Comparison of ENCODE assay signal across 8 cellular contexts in genomic region chr6:30488697-30489080, GRCh38. TPM values are rescaled to one million over a fixed set of nuclear protein-coding genes. Genes with fewer than 3 reads are reported as not detected.
DNase-seq lines count a peak whose midpoint lies in the region; ATAC-seq, FAIRE-seq and TF ChIP-seq lines count a peak whose summit lies in the region.
"Not testable (repeated sequence)": the region's sequence is repeated elsewhere in the genome, so short reads cannot be mapped to it uniquely, and the experiment has no call there.

No MANE protein-coding gene starts in this region.

- POLR2A ChIA-PET in IMR-90 (lab: Charles Lee; ENCODE audit: unreplicated experiment); endothelial cell of umbilical vein (lab: Charles Lee): not testable (repeated sequence)

- H2BK5ac ChIP-seq in IMR-90 (ENCODE audit: low read depth, low read length, poor library complexity, severe bottlenecking), result peak overlapping the region; percentile 73
- H2BK5ac ChIP-seq in neuronal stem cell (ENCODE audit: low read length), result not testable (repeated sequence)

- H3K9ac ChIP-seq in BLaER1 treated with 17β-estradiol and CSF1 and Interleukin-3, amounts not matched to agents 10 nM and 100 nM, result peak overlapping the region; percentile 93 to 100 (median 99); a peak in 18 of 22 replicates
- H3K9ac ChIP-seq in IMR-90 (ENCODE audit: low read depth, low read length); endothelial cell of umbilical vein (replicated peaks; ENCODE audit: extremely low read depth, insufficient read depth, low read length); neuronal stem cell (ENCODE audit: low read depth, low read length, poor library complexity); stomach smooth muscle (ENCODE audit: low read length in 2 of 2): not testable (repeated sequence)
- peak overlapping the region in 1 of 2 donors; percentile 94 for H3K9ac ChIP-seq in kidney (ENCODE audit: low read length in 2 of 2)

- intact Hi-C loops in IMR-90 (cut with micrococcal nuclease); kidney (cut with DNase I): not testable (repeated sequence)
- intact Hi-C loops in ascending aorta (cut with DNase I), result loop anchor here (2.0 to 10.0 kb wide), 5 partner anchors 28 to 426 kb away; partner anchors contain the start of genes TRIM26, TUBB and VARS2
- intact Hi-C loops in endothelial cell of umbilical vein (cut with micrococcal nuclease), result loop anchor here (1.0 to 10.0 kb wide), 4 partner anchors 28 to 596 kb away; no protein-coding TSS in a partner anchor

- not testable (repeated sequence) for H3K56ac ChIP-seq in IMR-90 (ENCODE audit: extremely low read depth, insufficient read depth, low read length)

- not testable (repeated sequence) for H3K18ac ChIP-seq in IMR-90 (ENCODE audit: low read depth, low read length); neuronal stem cell (ENCODE audit: low read length)

- not testable (repeated sequence) for TF ChIP-seq CTCF in IMR-90 (conservative IDR thresholded peaks at IDR 0.05; ENCODE audit: low read depth, low read length); WI38 (IDR thresholded peaks at IDR 0.05; ENCODE audit: low read depth, low read length); ascending aorta (IDR thresholded peaks at IDR 0.05); endothelial cell of umbilical vein (IDR thresholded peaks at IDR 0.05; ENCODE audit: extremely low read depth in 1 of 2, insufficient read depth in 1 of 2, low read depth in 1 of 2, low read length in 2 of 2); kidney (IDR thresholded peaks at IDR 0.05; ENCODE audit: borderline replicate concordance, extremely low read depth, insufficient read depth)

- H2AFZ ChIP-seq in IMR-90 (replicated peaks; ENCODE audit: low read length, poor library complexity), result peak overlapping the region; percentile 84
- peak overlapping the region; percentile 70 for H2AFZ ChIP-seq in endothelial cell of umbilical vein (ENCODE audit: low read depth, low read length)
- H2AFZ ChIP-seq in neuronal stem cell (ENCODE audit: low read length), result peak overlapping the region; percentile 94

- peak overlapping the region; percentile 11; the same call in 1 of the 2 replicates for H2BK120ac ChIP-seq in IMR-90 (ENCODE audit: low read depth, low read length)
- not testable (repeated sequence) for H2BK120ac ChIP-seq in neuronal stem cell (ENCODE audit: low read depth, low read length)

- DNase-seq in IMR-90; ascending aorta (ENCODE audit: low spot score in 2 of 2); endothelial cell of umbilical vein (ENCODE audit: low read depth, low spot score); kidney; neuronal stem cell (ENCODE audit: low spot score): not testable (repeated sequence)

- H2BK15ac ChIP-seq in IMR-90 (ENCODE audit: low read depth, low read length); neuronal stem cell (ENCODE audit: low read length): not testable (repeated sequence)

- H3K14ac ChIP-seq in IMR-90 (replicated peaks; ENCODE audit: low read depth, low read length); neuronal stem cell (ENCODE audit: low read length): not testable (repeated sequence)

- TF ChIP-seq POLR2A in IMR-90 (IDR thresholded peaks at IDR 0.05; ENCODE audit: low read depth, low read length); endothelial cell of umbilical vein (IDR thresholded peaks at IDR 0.05; ENCODE audit: low read depth, low read length): not testable (repeated sequence)

- not testable (repeated sequence) for ATAC-seq in IMR-90 (ENCODE audit: low read depth)

- peaks cover 32% of the 10 kb centered on the region for H3K79me2 ChIP-seq in endothelial cell of umbilical vein (ENCODE audit: control insufficient read depth, insufficient read depth, low read length)

- peak overlapping the region; percentile 80 for H4K5ac ChIP-seq in IMR-90 (ENCODE audit: low read depth, low read length)

- H4K8ac ChIP-seq in IMR-90 (ENCODE audit: low read depth in 2 of 2, low read length in 2 of 2), result peak overlapping the region in 1 of 2 experiments; percentile 85; a peak in 1 of 4 replicates
- not testable (repeated sequence) for H4K8ac ChIP-seq in neuronal stem cell (ENCODE audit: low read depth, low read length)

- peaks cover 12 to 32% of the 10 kb centered on the region in 2 experiments; a peak in 3 of 4 replicates for H3K79me1 ChIP-seq in IMR-90 (ENCODE audit: low read depth in 1 of 2, low read length in 2 of 2)
- not testable (repeated sequence) for H3K79me1 ChIP-seq in neuronal stem cell (ENCODE audit: low read depth, low read length)

- not testable (repeated sequence) for H2BK20ac ChIP-seq in IMR-90 (ENCODE audit: low read depth, low read length)

- not testable (repeated sequence) for FAIRE-seq in endothelial cell of umbilical vein (lab: Jason Lieb, UNC); kidney (lab: Jason Lieb, UNC)

- peaks cover 45 to 59% (median 50%) of the 10 kb centered on the region in 10 experiments for H3K4me1 ChIP-seq in BLaER1 treated with 17β-estradiol and CSF1 and Interleukin-3, amounts not matched to agents 10 nM and 100 nM
- H3K4me1 ChIP-seq in IMR-90 (ENCODE audit: control insufficient read depth, insufficient read depth, low read length) (peaks cover 11% of the 10 kb centered on the region), ascending aorta (peaks cover 6 to 14% of the 10 kb centered on the region in 2 donors), endothelial cell of umbilical vein (ENCODE audit: control insufficient read depth, extremely low read depth, insufficient read depth, low read length) (peaks cover 20% of the 10 kb centered on the region), stomach smooth muscle (ENCODE audit: control insufficient read depth, insufficient read depth, low read length) (peaks cover 15% of the 10 kb centered on the region)
- not testable (repeated sequence) for H3K4me1 ChIP-seq in kidney (ENCODE audit: control insufficient read depth in 1 of 2, insufficient read depth in 1 of 2, low read depth in 1 of 2, low read length in 2 of 2); neuronal stem cell (ENCODE audit: control insufficient read depth in 2 of 2, insufficient read depth in 1 of 2, low read depth in 1 of 2, low read length in 2 of 2)

- peak overlapping the region; percentile 29 for H3K4ac ChIP-seq in IMR-90 (ENCODE audit: low read depth, low read length)
- H3K4ac ChIP-seq in neuronal stem cell (ENCODE audit: low read length), result not testable (repeated sequence)

- H3K4me2 ChIP-seq in BLaER1 treated with 17β-estradiol and CSF1 and Interleukin-3, amounts not matched to agents 10 nM and 100 nM, result peak overlapping the region; percentile 53 to 81 (median 65); a peak in 21 of 22 replicates
- H3K4me2 ChIP-seq in IMR-90 (ENCODE audit: low read depth, low read length) (peak overlapping the region; percentile 53), endothelial cell of umbilical vein (ENCODE audit: insufficient read depth, low read length) (peak overlapping the region; percentile 31), neuronal stem cell (ENCODE audit: insufficient read depth, low read length, poor library complexity, severe bottlenecking) (peak overlapping the region; percentile 29)

- not testable (repeated sequence) for H3K9me3 ChIP-seq in BLaER1 treated with 17β-estradiol and CSF1 and Interleukin-3, amounts not matched to agents 10 nM and 100 nM (replicated peaks in 1 of 11); IMR-90 (ENCODE audit: control insufficient read depth, insufficient read depth, low read length); ascending aorta; endothelial cell of umbilical vein (replicated peaks; ENCODE audit: control insufficient read depth, insufficient read depth, low read length); kidney (ENCODE audit: control insufficient read depth in 1 of 2, low read length in 2 of 2); neuronal stem cell (replicated peaks in 1 of 2; ENCODE audit: control insufficient read depth in 2 of 2, insufficient read depth in 1 of 2, low read depth in 1 of 2, low read length in 2 of 2); stomach smooth muscle (ENCODE audit: control insufficient read depth in 2 of 2, low read length in 2 of 2)

- not testable (repeated sequence) for H2AK5ac ChIP-seq in IMR-90 (ENCODE audit: low read depth, low read length); neuronal stem cell (ENCODE audit: low read depth, low read length)

- H2BK12ac ChIP-seq in neuronal stem cell (ENCODE audit: low read length), result not testable (repeated sequence)

- H2AK9ac ChIP-seq in IMR-90 (replicated peaks; ENCODE audit: low read depth, low read length, poor library complexity), result not testable (repeated sequence)

- H3K23ac ChIP-seq in IMR-90 (ENCODE audit: low read depth, low read length); neuronal stem cell (ENCODE audit: low read depth, low read length, poor library complexity): not testable (repeated sequence)

- not testable (repeated sequence) for H3K27me3 ChIP-seq in BLaER1 treated with 17β-estradiol and CSF1 and Interleukin-3, amounts not matched to agents 10 nM and 100 nM; IMR-90 (ENCODE audit: control insufficient read depth, insufficient read depth, low read length); ascending aorta; endothelial cell of umbilical vein (ENCODE audit: control insufficient read depth in 2 of 2, insufficient read depth in 2 of 2, low read length in 2 of 2); neuronal stem cell (ENCODE audit: control insufficient read depth in 3 of 3, insufficient read depth in 3 of 3, low read depth in 1 of 3, low read length in 3 of 3); stomach smooth muscle (ENCODE audit: control insufficient read depth in 1 of 2, insufficient read depth in 2 of 2, low read length in 2 of 2)

- not testable (repeated sequence) for BruUV-seq in IMR-90 (replicated peaks; lab: Mats Ljungman, UMichigan); endothelial cell of umbilical vein (replicated peaks; lab: Mats Ljungman, UMichigan)

- peaks cover 36 to 43% (median 41%) of the 10 kb centered on the region in 11 experiments for H4K20me1 ChIP-seq in BLaER1 treated with 17β-estradiol and CSF1 and Interleukin-3, amounts not matched to agents 10 nM and 100 nM
- peaks cover 21% of the 10 kb centered on the region for H4K20me1 ChIP-seq in IMR-90 (ENCODE audit: insufficient read depth, low read length)
- not testable (repeated sequence) for H4K20me1 ChIP-seq in endothelial cell of umbilical vein (replicated peaks; ENCODE audit: control insufficient read depth, extremely low read depth, insufficient read depth, low read length)

- dilution Hi-C loops in IMR-90 (cut with HindIII; ENCODE audit: low sequenced_read_pairs, unreplicated experiment); endothelial cell of umbilical vein (cut with MboI; ENCODE audit: extremely low pct_ligation_motif_present, low sequenced_read_pairs): not testable (repeated sequence)

- TF ChIP-seq RAD21 in IMR-90 (IDR thresholded peaks at IDR 0.05; ENCODE audit: low read length), result not testable (repeated sequence)

- in situ Hi-C loops in IMR-90 (cut with MboI; ENCODE audit: low sequenced_read_pairs), result loop anchor here (25.0 kb wide), 1 partner anchor 599 kb away; no protein-coding TSS in a partner anchor

- peak overlapping the region; percentile 88 to 99 (median 98); a peak in 19 of 20 replicates for H3K4me3 ChIP-seq in BLaER1 treated with 17β-estradiol and CSF1 and Interleukin-3, amounts not matched to agents 10 nM and 100 nM
- H3K4me3 ChIP-seq in IMR-90 (ENCODE audit: insufficient read depth, low read depth, low read length) (peak overlapping the region; percentile 38; the same call in 1 of the 2 replicates), WI38 (ENCODE audit: low read depth, low read length) (peak overlapping the region; percentile 96; the same call in 1 of the 2 replicates), ascending aorta (peak overlapping the region; percentile 91 to 97), endothelial cell of umbilical vein (replicated peaks in 1 of 3; ENCODE audit: insufficient read depth in 1 of 3, low read depth in 1 of 3, low read length in 3 of 3) (peak overlapping the region in 1 of 3 experiments; percentile 76), kidney (ENCODE audit: low read length in 2 of 2) (peak overlapping the region in 1 of 2 donors; percentile 93), stomach smooth muscle (ENCODE audit: low read length in 2 of 2) (peak overlapping the region in 1 of 2 donors; percentile 93)
- H3K4me3 ChIP-seq in neuronal stem cell (ENCODE audit: low read length in 2 of 2), result not testable (repeated sequence)

- WGBS in IMR-90 (ENCODE audit: extremely low coverage in 2 of 2, insufficient read length in 1 of 2), 2 experiments, result no CpG with 5 or more reads among the region's 6 CpGs
- no CpG with 5 or more reads among the region's 6 CpGs for WGBS in neuronal stem cell (ENCODE audit: extremely low coverage in 2 of 2, insufficient read length in 2 of 2, insufficient replicate concordance in 1 of 2), 2 donors

- H4K91ac ChIP-seq in IMR-90 (ENCODE audit: insufficient read depth, low read depth, low read length); neuronal stem cell (ENCODE audit: low read depth, low read length, poor library complexity): not testable (repeated sequence)

- H3K36me3 ChIP-seq in BLaER1 treated with 17β-estradiol and CSF1 and Interleukin-3, amounts not matched to agents 10 nM and 100 nM, result peaks cover 36 to 37% (median 36%) of the 10 kb centered on the region in 11 experiments
- H3K36me3 ChIP-seq in IMR-90 (ENCODE audit: control insufficient read depth, insufficient read depth, low read length), result peaks cover 28% of the 10 kb centered on the region
- H3K36me3 ChIP-seq in ascending aorta, result peaks cover 30 to 34% of the 10 kb centered on the region in 2 donors
- peaks cover 17 to 25% of the 10 kb centered on the region in 2 experiments for H3K36me3 ChIP-seq in endothelial cell of umbilical vein (ENCODE audit: control insufficient read depth in 2 of 2, extremely low read depth in 1 of 2, insufficient read depth in 2 of 2, low read length in 2 of 2)
- peaks cover 8 to 26% of the 10 kb centered on the region in 2 donors for H3K36me3 ChIP-seq in kidney (ENCODE audit: control insufficient read depth in 1 of 2, insufficient read depth in 2 of 2, low read length in 2 of 2)
- H3K36me3 ChIP-seq in neuronal stem cell (replicated peaks in 1 of 2; ENCODE audit: control insufficient read depth in 2 of 2, insufficient read depth in 2 of 2, low read length in 2 of 2), result peaks cover 4 to 16% of the 10 kb centered on the region in 2 donors
- H3K36me3 ChIP-seq in stomach smooth muscle (ENCODE audit: control insufficient read depth in 2 of 2, insufficient read depth in 2 of 2, low read length in 2 of 2), result peaks cover 13 to 16% of the 10 kb centered on the region in 2 donors

- CTCF ChIA-PET in IMR-90 (lab: Yijun Ruan, JAX); endothelial cell of umbilical vein (lab: Charles Lee): not testable (repeated sequence)

- H3K27ac ChIP-seq in BLaER1 treated with 17β-estradiol and CSF1 and Interleukin-3, amounts not matched to agents 10 nM and 100 nM, result peak overlapping the region; percentile 91 to 99 (median 97)
- H3K27ac ChIP-seq in IMR-90 (ENCODE audit: insufficient read depth, low read length), result peak overlapping the region; percentile 31; the same call in 1 of the 2 replicates
- H3K27ac ChIP-seq in ascending aorta, result peak overlapping the region; percentile 98 to 99
- not testable (repeated sequence) for H3K27ac ChIP-seq in endothelial cell of umbilical vein (ENCODE audit: insufficient read depth, low read depth, low read length); neuronal stem cell (replicated peaks; ENCODE audit: low read length)
- peak overlapping the region; percentile 51 to 85 for H3K27ac ChIP-seq in kidney (ENCODE audit: low read depth in 2 of 2, low read length in 2 of 2)
- peak overlapping the region; percentile 94 for H3K27ac ChIP-seq in stomach smooth muscle (ENCODE audit: low read length)

- peaks cover 11% of the 10 kb centered on the region for H3K9me1 ChIP-seq in IMR-90 (ENCODE audit: insufficient read depth, low read length)
- H3K9me1 ChIP-seq in endothelial cell of umbilical vein (replicated peaks; ENCODE audit: control insufficient read depth, extremely low read depth, insufficient read depth, low read length), result not testable (repeated sequence)

RNA-seq across cellular contexts. Expression of gene HLA-E, which starts 0.6 kb away (rescaled TPM):
- total RNA-seq in IMR-90 (2012; rRNA removed) (84.8 and 85.8 TPM in 2 replicates), ascending aorta (896 TPM), endothelial cell of umbilical vein (249 and 271 TPM in 2 replicates), kidney (525 TPM)
- polyA plus RNA-seq in IMR-90 (2012; rRNA removed) (83.6 and 91.4 TPM in 2 replicates), endothelial cell of umbilical vein (277 and 298 TPM in 2 replicates), kidney (ENCODE audit: insufficient read depth, low read depth, low replicate concordance) (387 TPM)
- polyA plus RNA-seq in IMR-90 (2012; cell fraction: cytosol; rRNA removed), result 104 and 106 TPM in 2 replicates
- 84.7 and 103 TPM in 2 replicates for polyA plus RNA-seq in IMR-90 (2012; cell fraction: nucleus; rRNA removed; ENCODE audit: low replicate concordance)
- polyA plus RNA-seq in endothelial cell of umbilical vein (2011; cell fraction: cytosol; rRNA removed), result 254 and 295 TPM in 2 replicates
- polyA plus RNA-seq in endothelial cell of umbilical vein (2011; cell fraction: nucleus; rRNA removed), result 225 and 229 TPM in 2 replicates
- 225 and 308 TPM in 2 replicates for polyA plus RNA-seq in endothelial cell of umbilical vein (2012)
- polyA minus RNA-seq in endothelial cell of umbilical vein, result 251 and 253 TPM in 2 replicates
- polyA minus RNA-seq in endothelial cell of umbilical vein (2011; cell fraction: cytosol; rRNA and poly(A)+ RNA removed), result 24.6 TPM
- polyA minus RNA-seq in endothelial cell of umbilical vein (2011; cell fraction: nucleus; rRNA and poly(A)+ RNA removed), result 74.0 and 113 TPM in 2 replicates
- 20.5 TPM for polyA plus RNA-seq in neuronal stem cell (2013, experiment 1 of 2)
- 19.7 TPM for polyA plus RNA-seq in neuronal stem cell (2013, experiment 2 of 2)
